Comparison of ENCODE assay signal across 7 cellular contexts in the genomic region with DNA sequence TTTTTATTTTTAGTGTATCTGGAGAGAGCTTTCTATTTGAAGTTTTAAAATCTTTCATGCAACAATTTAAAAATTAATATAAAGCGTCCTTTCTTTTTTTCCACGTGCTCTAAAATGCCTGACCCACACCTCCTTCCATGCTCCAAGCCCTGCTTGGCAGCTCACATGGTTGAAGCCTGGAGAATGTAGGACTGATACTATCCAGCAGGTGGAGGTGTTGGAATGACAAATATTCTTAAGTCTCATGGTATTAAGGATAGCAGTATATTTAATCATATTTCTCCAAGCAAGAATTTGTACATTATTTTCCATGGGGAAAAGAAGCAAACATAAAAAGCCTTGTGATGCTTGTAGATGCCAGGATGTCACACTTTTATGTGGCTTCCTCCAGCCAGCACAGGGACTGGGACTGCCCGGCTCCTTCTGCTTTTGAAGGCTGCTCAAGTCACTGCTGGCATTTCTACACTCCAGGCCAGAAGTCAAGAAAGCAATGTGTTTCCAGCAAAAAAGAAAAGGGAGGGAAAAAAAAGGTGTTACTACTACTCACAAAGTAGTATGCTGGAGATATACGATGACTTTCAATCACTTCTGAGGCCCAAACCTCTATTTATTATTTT. TPM values are rescaled to one million over a fixed set of nuclear protein-coding genes. Genes with fewer than 3 reads are reported as not detected.
DNase-seq lines count a peak whose midpoint lies in the region; ATAC-seq and TF ChIP-seq lines count a peak whose summit lies in the region.

No MANE protein-coding gene starts in this region.

- peaks cover 3% of the 10 kb centered on the region; the same call in 1 of the 2 replicates for H3K27me3 Mint-ChIP-seq in HFFc6 (ENCODE audit: insufficient read depth)

- H3K4me1 Mint-ChIP-seq in HFFc6 (ENCODE audit: low read depth), result peaks cover 75% of the 10 kb centered on the region

- peaks cover 61% of the 10 kb centered on the region for H3K36me3 Mint-ChIP-seq in HFFc6 (ENCODE audit: low read depth)

- peak overlapping the region; percentile 83 for H3K27ac Mint-ChIP-seq in HFFc6

- in situ Hi-C loops in G401 (cut with HindIII; ENCODE audit: low sequenced_read_pairs), result no loop called here

- H3K4me3 Mint-ChIP-seq in HFFc6, result no peak overlapping the region

- no peaks in the 10 kb centered on the region for H3K9me3 Mint-ChIP-seq in HFFc6

- no peak for ATAC-seq in GM18520 (IDR thresholded peaks at IDR 0.05; ENCODE audit: unreplicated experiment)
- no peak for ATAC-seq in GM19328 (IDR thresholded peaks at IDR 0.05; ENCODE audit: unreplicated experiment)

- DNase-seq in G401 (ENCODE audit: low spot score), result peak; percentile 38
- peak; percentile 68 for DNase-seq in HFFc6
- peak; percentile 5 for DNase-seq in NCI-H82 treated with DMSO at 0.1 percent for 48 hours (lab: John Stamatoyannopoulos, UW; ENCODE audit: unreplicated experiment)
- peak; percentile 87 for DNase-seq in dermis blood vessel endothelial cell
- peak; percentile 24 for DNase-seq in medulla oblongata (ENCODE audit: extremely low spot score)

- peak; percentile 84 for TF ChIP-seq CTCF in HFFc6 (IDR thresholded peaks at IDR 0.05)

RNA-seq across cellular contexts. Expression of a gene that starts 49.7 kb away (rescaled TPM):
- total RNA-seq in G401 (2014; rRNA removed; shearing (Covaris generic)), result 52.2 and 64.7 TPM in 2 replicates
- 100 to 1,000 TPM in 2 of 6 experiments, 10 to 100 TPM in 4; 75.8 to 104 (median 94.5) TPM for total RNA-seq in HFFc6 (2021; fragmentation: NEBNext Ultra II Directional; extraction: Animal tissue kit (Norgen Biotek cat#: 25700))
- 134 and 208 TPM in 2 replicates for total RNA-seq in dermis blood vessel endothelial cell

RNA-seq across cellular contexts. Expression of a gene that starts 50.2 kb away (rescaled TPM):
- 13.4 and 20.5 TPM in 2 replicates for total RNA-seq in G401 (2014; rRNA removed; shearing (Covaris generic))
- total RNA-seq in HFFc6 (2021; fragmentation: NEBNext Ultra II Directional; extraction: Animal tissue kit (Norgen Biotek cat#: 25700)), result 10 to 100 TPM; 21.0 to 26.2 (median 23.4) TPM
- total RNA-seq in dermis blood vessel endothelial cell, result 14.6 and 16.3 TPM in 2 replicates

RNA-seq across cellular contexts. Expression of a gene that starts 57.8 kb away (rescaled TPM):
- total RNA-seq in G401 (2014; rRNA removed; shearing (Covaris generic)), result not detected in 2 replicates
- 10 to 100 TPM; 19.5 to 60.9 (median 23.4) TPM for total RNA-seq in HFFc6 (2021; fragmentation: NEBNext Ultra II Directional; extraction: Animal tissue kit (Norgen Biotek cat#: 25700))
- total RNA-seq in dermis blood vessel endothelial cell, result 64.4 and 69.8 TPM in 2 replicates

Comparison
In these comparisons a context has a peak if more than half of its experiments do, and no peak if none do; other contexts are left out.
1. DNase-seq: peak in every context shown above with its lines; median percentile 87 in dermis blood vessel endothelial cell; 68 in HFFc6; 38 in G401; 24 in medulla oblongata; 5 in NCI-H82 treated with DMSO at 0.1 percent for 48 hours.
2. RNA of a gene that starts 57.8 kb away (total RNA-seq): 64.4 to 69.8 TPM in dermis blood vessel endothelial cell and 19.5 to 60.9 TPM in HFFc6; not detected in G401; every median in the first group is over 10 times any median in the second.